In genomic region chr16:66754211-66754610, GRCh38 we compare ENCODE assay signal across 30 cellular contexts. TPM values are rescaled to one million over a fixed set of nuclear protein-coding genes. Genes with fewer than 3 reads are reported as not detected.
"Had no signal": no experiment of that assay in that cellular context is flagged by ENCODE, and none has a peak within 500 bp of the region (broad histone marks: within the 10 kb centered on the region; RNA-seq: fewer than 3 reads in every experiment).

No MANE protein-coding gene starts in this region.

- H3K27ac ChIP-seq: stomach, suprapubic skin, testis, thoracic aorta, thyroid gland, tibial artery, tibial nerve, transverse colon, upper lobe of left lung, upper lobe of right lung, uterus, vagina had no signal

- H3K36me3 ChIP-seq: thoracic aorta, thyroid gland, uterus had no signal

- FAIRE-seq: urothelium cell line had no signal

- H3K27ac Mint-ChIP-seq: stimulated activated effector memory CD8-positive, alpha-beta T cell treated with anti-CD3 and anti-CD28 coated beads, Interleukin-12 subunit alpha, Interleukin-12 subunit beta, amount 100 ng/mL, for 72 hours; stimulated activated memory B cell treated with anti-CD40 and anti-IgM and Interleukin-4, amounts not matched to agents 10 μg/mL and 1 μg/mL and 100 μg/mL, for 72 hours; stimulated activated naive B cell treated with anti-CD40 and anti-IgM and Interleukin-4, amounts not matched to agents 10 μg/mL and 1 μg/mL and 100 μg/mL, for 72 hours; stimulated activated naive CD8-positive, alpha-beta T cell treated with anti-CD3 and anti-CD28 coated beads, Interleukin-15, amount 100 ng/mL, for 72 hours; stimulated activated naive CD8-positive, alpha-beta T cell treated with anti-CD3 and anti-CD28 coated beads, Interleukin-15, Interleukin-2, amounts not matched to agents 100 ng/mL and 50 ng/mL, for 24 hours; type B pancreatic cell had no signal

- H3K9me3 ChIP-seq: stomach, suprapubic skin, testis, thoracic aorta, thyroid gland, tibial artery, tibial nerve, transverse colon, upper lobe of left lung, upper lobe of right lung, uterus, vagina had no signal

- H3K4me3 Mint-ChIP-seq: stimulated activated effector memory CD8-positive, alpha-beta T cell treated with anti-CD3 and anti-CD28 coated beads, Interleukin-12 subunit alpha, Interleukin-12 subunit beta, amount 100 ng/mL, for 72 hours; stimulated activated memory B cell treated with anti-CD40 and anti-IgM and Interleukin-4, amounts not matched to agents 10 μg/mL and 1 μg/mL and 100 μg/mL, for 72 hours; stimulated activated naive B cell treated with anti-CD40 and anti-IgM and Interleukin-4, amounts not matched to agents 10 μg/mL and 1 μg/mL and 100 μg/mL, for 72 hours; stimulated activated naive CD8-positive, alpha-beta T cell treated with anti-CD3 and anti-CD28 coated beads, Interleukin-15, amount 100 ng/mL, for 72 hours; stimulated activated naive CD8-positive, alpha-beta T cell treated with anti-CD3 and anti-CD28 coated beads, Interleukin-15, Interleukin-2, amounts not matched to agents 100 ng/mL and 50 ng/mL, for 24 hours; type B pancreatic cell had no signal

- DNase-seq: stimulated activated CD4-positive, alpha-beta T cell treated with anti-CD3 and anti-CD28 coated beads, Interleukin-2, amount 100 ng/mL, for 48 hours; stimulated activated CD4-positive, alpha-beta T cell treated with anti-CD3 and anti-CD28 coated beads, Interleukin-4, amount 100 ng/mL, for 1 hour; stimulated activated CD4-positive, alpha-beta T cell treated with anti-CD3 and anti-CD28 coated beads, Interleukin-4, amount 100 ng/mL, for 24 hours; stimulated activated CD4-positive, alpha-beta T cell treated with anti-CD3 and anti-CD28 coated beads, Interleukin-4, amount 100 ng/mL, for 4 hours; stimulated activated CD8-positive, alpha-beta memory T cell treated with anti-CD3 and anti-CD28 coated beads, Interleukin-4, amount 100 ng/mL, for 48 hours; stimulated activated naive B cell treated with anti-CD40 and anti-IgM and Interleukin-4, amounts not matched to agents 10 μg/mL and 1 μg/mL and 100 μg/mL, for 72 hours; stimulated activated naive CD4-positive, alpha-beta T cell; stimulated activated naive CD4-positive, alpha-beta T cell treated with Interleukin-2 at 50 U/mL for 16 hours; stimulated activated naive CD8-positive, alpha-beta T cell treated with anti-CD3 and anti-CD28 coated beads, Interleukin-15, amount 100 ng/mL, for 72 hours; stimulated activated naive CD8-positive, alpha-beta T cell treated with anti-CD3 and anti-CD28 coated beads, Interleukin-15, Interleukin-2, amounts not matched to agents 100 U/mL and 50 U/mL, for 24 hours; stomach; substantia nigra; testis; thyroid gland; tibial artery; transverse colon; trophoblast cell; upper lobe of left lung; upper lobe of right lung; uterus had no signal

- H3K27me3 ChIP-seq: stomach, suprapubic skin, testis, thyroid gland, tibial artery, tibial nerve, transverse colon, upper lobe of left lung, upper lobe of right lung, uterus, vagina had no signal

- H3K4me3 ChIP-seq: stomach, suprapubic skin, testis, thoracic aorta, thyroid gland, tibial artery, tibial nerve, transverse colon, upper lobe of left lung, upper lobe of right lung, uterus, vagina had no signal

- H3K9me3 Mint-ChIP-seq: stimulated activated effector memory CD8-positive, alpha-beta T cell treated with anti-CD3 and anti-CD28 coated beads, Interleukin-12 subunit alpha, Interleukin-12 subunit beta, amount 100 ng/mL, for 72 hours; stimulated activated memory B cell treated with anti-CD40 and anti-IgM and Interleukin-4, amounts not matched to agents 10 μg/mL and 1 μg/mL and 100 μg/mL, for 72 hours; stimulated activated naive B cell treated with anti-CD40 and anti-IgM and Interleukin-4, amounts not matched to agents 10 μg/mL and 1 μg/mL and 100 μg/mL, for 72 hours; stimulated activated naive CD8-positive, alpha-beta T cell treated with anti-CD3 and anti-CD28 coated beads, Interleukin-15, amount 100 ng/mL, for 72 hours; stimulated activated naive CD8-positive, alpha-beta T cell treated with anti-CD3 and anti-CD28 coated beads, Interleukin-15, Interleukin-2, amounts not matched to agents 100 ng/mL and 50 ng/mL, for 24 hours; type B pancreatic cell had no signal

- ATAC-seq: stimulated activated effector memory CD8-positive, alpha-beta T cell treated with anti-CD3 and anti-CD28 coated beads, Interleukin-12 subunit alpha, Interleukin-12 subunit beta, amount 100 ng/mL, for 72 hours; stimulated activated memory B cell treated with anti-CD40 and anti-IgM and Interleukin-4, amounts not matched to agents 10 μg/mL and 1 μg/mL and 100 μg/mL, for 72 hours; stimulated activated naive B cell treated with anti-CD40 and anti-IgM and Interleukin-4, amounts not matched to agents 10 μg/mL and 1 μg/mL and 100 μg/mL, for 72 hours; stimulated activated naive CD8-positive, alpha-beta T cell treated with anti-CD3 and anti-CD28 coated beads, Interleukin-15, amount 100 ng/mL, for 72 hours; stimulated activated naive CD8-positive, alpha-beta T cell treated with anti-CD3 and anti-CD28 coated beads, Interleukin-15, Interleukin-2, amounts not matched to agents 100 U/mL and 50 U/mL, for 24 hours; upper lobe of right lung had no signal

RNA-seq across cellular contexts. Expression of gene TERB1, which starts 47.2 kb away (rescaled TPM):
- total RNA-seq: stomach, suprapubic skin, thoracic aorta, tibial nerve, urinary bladder, vagina had no signal
- polyA plus RNA-seq: stomach, urinary bladder had no signal
